ENCODE assay signal across 24 cellular contexts in the genomic region with DNA sequence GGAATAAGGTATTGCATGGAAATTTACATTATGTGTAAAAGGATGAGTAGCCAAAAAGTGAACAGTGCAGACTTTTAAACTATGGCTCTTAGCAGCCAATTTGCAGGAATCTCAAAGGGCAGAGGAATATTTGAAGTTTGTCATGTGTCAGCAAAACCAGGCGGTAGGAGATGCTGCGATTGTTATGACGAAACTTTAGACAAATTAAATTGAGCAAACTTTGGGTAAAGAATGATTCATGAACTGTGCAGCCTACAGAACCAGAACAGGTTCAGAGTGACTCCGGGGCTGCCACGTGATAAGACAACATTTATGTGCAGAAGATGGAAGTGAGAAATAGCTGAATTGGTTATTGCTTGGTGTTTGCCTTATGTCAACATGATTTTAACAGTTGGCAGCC. TPM values are rescaled to one million over a fixed set of nuclear protein-coding genes. Genes with fewer than 3 reads are reported as not detected.
A peak's percentile ranks its signal among the peaks of the same experiment; 100 is the strongest.
DNase-seq lines count a peak whose midpoint lies in the region; ATAC-seq, FAIRE-seq and TF ChIP-seq lines count a peak whose summit lies in the region.
"Had no signal": no experiment of that assay in that cellular context is flagged by ENCODE, and none has a peak within 500 bp of the region (broad histone marks: within the 10 kb centered on the region; RNA-seq: fewer than 3 reads in every experiment).

No MANE protein-coding gene starts in this region.

- no peaks in the 10 kb centered on the region for H3K36me3 Mint-ChIP-seq in GM23338 (ENCODE audit: low read depth)
- H3K36me3 Mint-ChIP-seq: CD14-positive monocyte had no signal

- no peaks in the 10 kb centered on the region for H4K20me1 ChIP-seq in GM23338 (replicated peaks; ENCODE audit: insufficient read depth)
- no peaks in the 10 kb centered on the region for H4K20me1 ChIP-seq in H1 (replicated peaks in 1 of 2; ENCODE audit: control insufficient read depth in 1 of 2, insufficient read depth in 2 of 2, low read length in 2 of 2)

- no peaks in the 10 kb centered on the region for H3K9me3 Mint-ChIP-seq in GM23338

- DNase-seq in A549 (ENCODE audit: low read depth in 1 of 2, low spot score in 1 of 2) (no peak), GM23338 (ENCODE audit: low spot score) (no peak), MV-4-11 (lab: John Stamatoyannopoulos, UW) (peak; percentile 12), H1 (ENCODE audit: low read depth in 1 of 2, low spot score in 2 of 2) (no peak), LoVo (ENCODE audit: low spot score) (no peak), prostate gland (ENCODE audit: low spot score) (no peak), kidney (no peak)
- DNase-seq: BE2C; Calu3; DMS79 treated with DMSO at 0.1 percent for 48 hours; GF-D8; H7; NCI-H2029; NCI-H446 treated with DMSO at 0.1 percent for 48 hours; NCI-H82; NK-92 treated with Interleukin-12 subunit alpha and Interleukin-12 subunit beta, amount 100 ng/mL, for 24 hours; T-helper 1 cell had no signal

- intact Hi-C loops in prostate gland (cut with DNase I): no loop called here
- intact Hi-C loops in kidney (cut with DNase I): no loop called here

- no peak overlapping the region for H3K14ac ChIP-seq in H1 (ENCODE audit: insufficient read length)

- no peak overlapping the region for H3K23ac ChIP-seq in H1 (ENCODE audit: insufficient read length)

- no peak overlapping the region for H2BK15ac ChIP-seq in H1 (ENCODE audit: low read length)

- H3K4me1 ChIP-seq in A549 (no peaks in the 10 kb centered on the region), GM23338 (ENCODE audit: insufficient read depth) (peaks cover 24% of the 10 kb centered on the region), H1 (replicated peaks in 1 of 4; ENCODE audit: control insufficient read depth in 3 of 4, insufficient read depth in 4 of 4, low read length in 3 of 4) (peaks cover 0 to 8% (median 5%) of the 10 kb centered on the region in 4 experiments; a peak in 4 of 7 replicates), prostate gland (replicated peaks) (no peaks in the 10 kb centered on the region), kidney (ENCODE audit: control insufficient read depth in 1 of 2, insufficient read depth in 1 of 2, low read depth in 1 of 2, low read length in 2 of 2) (no peaks in the 10 kb centered on the region)
- H3K4me1 ChIP-seq: BE2C had no signal

- no peak overlapping the region for H4K5ac ChIP-seq in H1 (ENCODE audit: insufficient read length, low read depth, low read length)

- H2AFZ ChIP-seq in GM23338 (no peak overlapping the region), H1 (ENCODE audit: low read length) (no peak overlapping the region)

- H3K4me2 ChIP-seq in A549 (no peak overlapping the region), GM23338 (peak overlapping the region; percentile 42), H1 (ENCODE audit: insufficient read depth in 1 of 2, low read depth in 2 of 2, low read length in 2 of 2) (no peak overlapping the region; a peak in 1 of 4 replicates)
- H3K4me2 ChIP-seq: KMS-11 had no signal

- TF ChIP-seq EP300 in A549 (IDR thresholded peaks at IDR 0.05) (no peak), H1 (IDR thresholded peaks at IDR 0.05; ENCODE audit: borderline replicate concordance in 1 of 2, low read depth in 2 of 2, low read length in 2 of 2) (no peak)

- H3K4me3 ChIP-seq in A549 (no peak overlapping the region), GM23338 (no peak overlapping the region), H1 (ENCODE audit: extremely low read depth in 1 of 4, insufficient read depth in 2 of 4, low read depth in 3 of 4, low read length in 4 of 4) (no peak overlapping the region), prostate gland (no peak overlapping the region), kidney (ENCODE audit: low read length in 2 of 2) (no peak overlapping the region)

- H3K9me3 ChIP-seq in A549 (no peaks in the 10 kb centered on the region), H1 (ENCODE audit: insufficient read depth in 2 of 2, low read depth in 1 of 2, low read length in 1 of 2) (no peaks in the 10 kb centered on the region), prostate gland (no peaks in the 10 kb centered on the region), kidney (ENCODE audit: control insufficient read depth in 1 of 2, low read length in 2 of 2) (no peaks in the 10 kb centered on the region)
- H3K9me3 ChIP-seq: BE2C had no signal

- H2BK120ac ChIP-seq in H1 (replicated peaks; ENCODE audit: low read depth, low read length): no peak overlapping the region

- TF ChIP-seq CTCF in A549 (IDR thresholded peaks at IDR 0.05) (no peak), GM23338 (conservative IDR thresholded peaks at IDR 0.05; ENCODE audit: low read depth in 2 of 2) (no peak), H1 (IDR thresholded peaks at IDR 0.05; ENCODE audit: control extremely low read depth in 1 of 3, insufficient read depth in 1 of 3, low read depth in 1 of 3, low read length in 3 of 3) (no peak), prostate gland (IDR thresholded peaks at IDR 0.05) (no peak), kidney (IDR thresholded peaks at IDR 0.05; ENCODE audit: borderline replicate concordance, extremely low read depth, insufficient read depth) (no peak)

- H3K23me2 ChIP-seq in H1 (ENCODE audit: low read depth, low read length): no peaks in the 10 kb centered on the region

- no peak overlapping the region for H2AK5ac ChIP-seq in H1 (ENCODE audit: low read depth, low read length)

- no peak overlapping the region for H3K18ac ChIP-seq in H1 (ENCODE audit: extremely low read depth, low read length)

- no peaks in the 10 kb centered on the region for H3K36me3 ChIP-seq in GM23338 (ENCODE audit: insufficient read depth)
- H3K36me3 ChIP-seq in H1 (ENCODE audit: control insufficient read depth in 2 of 4, insufficient read depth in 4 of 4, low read length in 3 of 4): no peaks in the 10 kb centered on the region
- H3K36me3 ChIP-seq in prostate gland: no peaks in the 10 kb centered on the region
- no peaks in the 10 kb centered on the region for H3K36me3 ChIP-seq in kidney (ENCODE audit: control insufficient read depth in 1 of 2, insufficient read depth in 2 of 2, low read length in 2 of 2)
- H3K36me3 ChIP-seq: BE2C had no signal

- H3K27me3 ChIP-seq in GM23338 (ENCODE audit: insufficient read depth): no peaks in the 10 kb centered on the region
- H3K27me3 ChIP-seq in H1 (replicated peaks in 1 of 4; ENCODE audit: control insufficient read depth in 3 of 4, extremely low read depth in 1 of 4, insufficient read depth in 3 of 4, low read length in 3 of 4): no peaks in the 10 kb centered on the region
- no peaks in the 10 kb centered on the region for H3K27me3 ChIP-seq in prostate gland (replicated peaks; ENCODE audit: insufficient read depth)
- H3K27me3 ChIP-seq: BE2C had no signal

- TF ChIP-seq RAD21 in A549 (conservative IDR thresholded peaks at IDR 0.05 in 1 of 2, IDR thresholded peaks at IDR 0.05 in 1 of 2) (no peak), H1 (IDR thresholded peaks at IDR 0.05 in 1 of 2, conservative IDR thresholded peaks at IDR 0.05 in 1 of 2; ENCODE audit: low read depth in 2 of 2, low read length in 2 of 2) (no peak)

- ATAC-seq in A549 (no peak; a peak in 1 of 6 replicates), GM23338 (no peak), HG03039 (IDR thresholded peaks at IDR 0.05; ENCODE audit: unreplicated experiment) (no peak)
- ATAC-seq: Right ventricle myocardium inferior had no signal

- no peak overlapping the region for H3K4ac ChIP-seq in H1 (replicated peaks; ENCODE audit: insufficient read length, low read depth, low read length)

- no peak overlapping the region; the same call in 1 of the 2 replicates for H2BK20ac ChIP-seq in H1 (ENCODE audit: low read length)

- no peaks in the 10 kb centered on the region for H3K79me1 ChIP-seq in H1 (ENCODE audit: low read depth, low read length)

- H3K9me2 ChIP-seq in GM23338 (ENCODE audit: insufficient read depth): no peaks in the 10 kb centered on the region

- POLR2A ChIA-PET in A549 (lab: Yijun Ruan, JAX) (no interaction called here), H1 (lab: Charles Lee; ENCODE audit: partially characterized antibody) (interaction anchor here (0.6 kb wide), 1 partner anchor 56 kb away, joined by 3 read pairs; no protein-coding TSS in a partner anchor)

- no peak overlapping the region for H3K27ac Mint-ChIP-seq in GM23338
- H3K27ac Mint-ChIP-seq: CD14-positive monocyte had no signal

- no peak overlapping the region for H2BK5ac ChIP-seq in H1 (ENCODE audit: low read depth, low read length)

- no peaks in the 10 kb centered on the region for H3F3A ChIP-seq in GM23338 (replicated peaks; ENCODE audit: low read depth)

- CTCF ChIA-PET in A549 (lab: Yijun Ruan, JAX): no interaction called here
- CTCF ChIA-PET in H1 (lab: Charles Lee; ENCODE audit: partially characterized antibody): no interaction called here

- no peak overlapping the region for H4K8ac ChIP-seq in H1 (ENCODE audit: extremely low read depth, insufficient read depth, low read length)

- H3K56ac ChIP-seq in H1 (replicated peaks; ENCODE audit: insufficient read length, low read depth, low read length): no peak overlapping the region

- peaks cover 1% of the 10 kb centered on the region for H3K27me3 Mint-ChIP-seq in GM23338 (ENCODE audit: insufficient read depth, low read depth, poor library complexity)

- no peak overlapping the region for H2BK12ac ChIP-seq in H1 (ENCODE audit: low read depth, low read length)

- H4K91ac ChIP-seq in H1 (replicated peaks; ENCODE audit: insufficient read length, low read length): no peak overlapping the region

- 21% methylated on average over 5 of the region's 5 CpGs for WGBS in A549 (ENCODE audit: missing lambda C conversion rate)
- WGBS in H1 (ENCODE audit: extremely low coverage in 1 of 2, insufficient coverage in 1 of 2, insufficient read length in 1 of 2, insufficient replicate concordance in 2 of 2, low coverage in 1 of 2, low lambda C conversion rate in 2 of 2, missing lambda C conversion rate in 1 of 2), 2 experiments: 80% methylated on average over 5 of the region's 5 CpGs; no CpG with 5 or more reads in 1 of the 2 experiments
- WGBS in prostate gland: 70% methylated on average over 5 of the region's 5 CpGs

- H3K4me3 Mint-ChIP-seq in GM23338: no peak overlapping the region
- H3K4me3 Mint-ChIP-seq: CD14-positive monocyte had no signal

- H3K27ac ChIP-seq in A549 (no peak overlapping the region), GM23338 (ENCODE audit: low read depth) (no peak overlapping the region), H1 (ENCODE audit: low read depth, low read length) (no peak overlapping the region), prostate gland (no peak overlapping the region), kidney (ENCODE audit: low read depth in 2 of 2, low read length in 2 of 2) (no peak overlapping the region)
- H3K27ac ChIP-seq: KMS-11 had no signal

- TF ChIP-seq POLR2A in A549 (IDR thresholded peaks at IDR 0.05; ENCODE audit: low read length) (no peak), H1 (IDR thresholded peaks at IDR 0.05; ENCODE audit: control extremely low read depth in 1 of 2, low read depth in 2 of 2, low read length in 2 of 2) (no peak), prostate gland (IDR thresholded peaks at IDR 0.05) (no peak)

- H3K4me1 Mint-ChIP-seq in GM23338: peaks cover 23% of the 10 kb centered on the region
- H3K4me1 Mint-ChIP-seq: CD14-positive monocyte had no signal

- H3K9ac ChIP-seq in H1 (replicated peaks in 1 of 4; ENCODE audit: extremely low read depth in 1 of 4, low read depth in 3 of 4, low read length in 3 of 4) (no peak overlapping the region), kidney (ENCODE audit: low read length in 2 of 2) (no peak overlapping the region)
- H3K9ac ChIP-seq: KMS-11 had no signal

- H3K79me2 ChIP-seq in GM23338 (replicated peaks; ENCODE audit: insufficient read depth) (no peaks in the 10 kb centered on the region), H1 (ENCODE audit: control insufficient read depth in 1 of 2, insufficient read depth in 2 of 2, low read length in 2 of 2) (no peaks in the 10 kb centered on the region)

- no peak for FAIRE-seq in A549 (lab: Jason Lieb, UNC)
- no peak for FAIRE-seq in H1 (lab: Jason Lieb, UNC)
- FAIRE-seq in kidney (lab: Jason Lieb, UNC): no peak
- FAIRE-seq: GM12891, GM19239, HTR-8/SVneo had no signal

RNA-seq across cellular contexts. Expression of a gene that starts 39.2 kb away (rescaled TPM):
- polyA plus RNA-seq in A549 (2011; rRNA removed) (41.2 and 43.5 TPM in 2 replicates), A549 (2017; fragmentation: RNase III; extraction: RNeasy Plus Mini Kit Qiagen cat#74134 plus additional on column Dnase treatment) (20.6 to 21.4 TPM (median 20.9 TPM) in 3 replicates), GM23338 (2016; fragmentation: Nextera tagmentation; extraction: Ambion mirVana) (32.1 and 32.5 TPM in 2 replicates), H1 (2011; rRNA removed) (28.2 and 42.2 TPM in 2 replicates), kidney (ENCODE audit: insufficient read depth, low read depth, low replicate concordance) (15.5 TPM)
- 9.1 and 11.6 TPM in 2 replicates for polyA plus RNA-seq in A549 (2012; cell fraction: cytosol; rRNA removed)
- 7.1 and 8.0 TPM in 2 replicates for polyA plus RNA-seq in A549 (2012; cell fraction: nucleus; rRNA removed)
- polyA minus RNA-seq in A549 (2011; rRNA and poly(A)+ RNA removed): 53.0 and 53.1 TPM in 2 replicates
- 66.9 and 69.4 TPM in 2 replicates for total RNA-seq in GM23338 (2014; rRNA removed; shearing (Covaris generic))
- 74.4 and 74.8 TPM in 2 replicates for total RNA-seq in H1 (2021; fragmentation: NEBNext Ultra II Directional; extraction: Animal tissue kit (Norgen Biotek cat#: 25700))
- polyA plus RNA-seq in H1 (2011; cell fraction: cytosol; rRNA removed): 25.6 TPM
- polyA plus RNA-seq in H1 (2011; cell fraction: nucleus; rRNA removed): 26.6 TPM
- 23.9 to 42.1 TPM (median 30.6 TPM) in 4 replicates for polyA plus RNA-seq in H1 (2012, experiment 1 of 2)
- polyA plus RNA-seq in H1 (2012, experiment 2 of 2): 6.1 TPM
- 29.5 TPM for polyA plus RNA-seq in H1 (2013, experiment 1 of 2)
- 29.9 TPM for polyA plus RNA-seq in H1 (2013, experiment 2 of 2)
- polyA minus RNA-seq in H1 (2011; rRNA and poly(A)+ RNA removed): 76.2 and 77.5 TPM in 2 replicates
- polyA minus RNA-seq in H1 (2011; cell fraction: cytosol; rRNA and poly(A)+ RNA removed): 52.0 TPM
- polyA minus RNA-seq in H1 (2011; cell fraction: nucleus; rRNA and poly(A)+ RNA removed): 90.9 TPM
- total RNA-seq in prostate gland (10 to 100 TPM; 48.1 to 65.0 TPM), kidney (47.0 TPM)
